ENCODE assay signal across 18 cellular contexts in genomic region chr12:32821293-32822089, GRCh38.
DNase-seq lines count a peak whose midpoint lies in the region; FAIRE-seq and TF ChIP-seq lines count a peak whose summit lies in the region.
"Had no signal": no experiment of that assay in that cellular context is flagged by ENCODE, and none has a peak within 500 bp of the region (broad histone marks: within the 10 kb centered on the region; RNA-seq: fewer than 3 reads in every experiment).

No MANE protein-coding gene starts in this region.

- no peaks in the 10 kb centered on the region for H3K9me3 ChIP-seq in MG63
- H3K9me3 ChIP-seq: colonic mucosa, gastrocnemius medialis, tibial nerve had no signal

- TF ChIP-seq CTCF in choroid plexus epithelial cell (conservative IDR thresholded peaks at IDR 0.05; ENCODE audit: low read depth, low read length): no peak

- FAIRE-seq in RCC 7860 (lab: Jason Lieb, UNC): no peak
- FAIRE-seq: endothelial cell of umbilical vein had no signal

- H3K27me3 ChIP-seq in MG63: no peaks in the 10 kb centered on the region
- H3K27me3 ChIP-seq: colonic mucosa, gastrocnemius medialis, tibial nerve had no signal

- DNase-seq in A172 (ENCODE audit: low spot score): peak; percentile 64
- peak; percentile 16 for DNase-seq in MG63
- DNase-seq in choroid plexus epithelial cell (ENCODE audit: low read depth): peak; percentile 71
- peak; percentile 87 for DNase-seq in islet precursor cell
- DNase-seq in H4 (ENCODE audit: low spot score): no peak
- DNase-seq in RCC 7860 (ENCODE audit: low spot score): no peak
- no peak for DNase-seq in DMS114 treated with DMSO at 0.1 percent for 48 hours (lab: John Stamatoyannopoulos, UW; ENCODE audit: unreplicated experiment)
- no peak for DNase-seq in cerebellar nuclear complex (lab: John Stamatoyannopoulos, UW)
- DNase-seq: colonic mucosa, gastrocnemius medialis, NCI-H187 treated with DMSO at 0.1 percent for 48 hours, NCI-H446 treated with DMSO at 0.1 percent for 48 hours, nephron progenitor cell, SHP77, T-helper 17 cell had no signal

- H3K36me3 ChIP-seq in MG63: no peaks in the 10 kb centered on the region
- H3K36me3 ChIP-seq: colonic mucosa, gastrocnemius medialis had no signal

- H3K4me3 ChIP-seq in MG63 (no peak overlapping the region), choroid plexus epithelial cell (ENCODE audit: low read depth, low read length) (no peak overlapping the region)
- H3K4me3 ChIP-seq: colonic mucosa, gastrocnemius medialis, lung, tibial nerve had no signal

Comparison
In these comparisons a context has a peak if more than half of its experiments do, and no peak if none do; other contexts are left out.
1. DNase-seq: peak in A172 (single experiment), MG63 (single experiment), choroid plexus epithelial cell (single experiment) and islet precursor cell (single experiment); none in H4 (single experiment), RCC 7860 (single experiment), DMS114 treated with DMSO at 0.1 percent for 48 hours (single experiment) and cerebellar nuclear complex (0 of 2).